In the genomic region with DNA sequence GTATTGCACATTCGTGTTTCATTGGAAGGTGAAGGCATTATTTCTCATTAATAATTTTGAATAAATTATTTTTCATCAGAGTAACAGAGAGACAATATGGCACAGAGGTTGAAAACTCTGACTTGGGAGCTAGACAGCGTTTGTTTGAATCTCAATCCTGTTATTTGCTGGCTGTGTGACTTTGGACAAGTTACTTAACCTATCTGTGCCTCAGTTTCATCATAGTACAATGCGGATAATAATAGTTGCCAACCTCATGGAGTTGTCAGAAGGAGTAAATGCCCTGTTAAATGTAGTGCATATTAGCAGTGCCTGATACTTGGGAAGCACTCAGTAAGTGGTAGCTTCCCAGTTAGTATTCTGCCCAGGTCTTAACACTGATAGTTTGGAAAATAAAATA, we compare ENCODE assay signal across 39 cellular contexts.
"Had no signal": no experiment of that assay in that cellular context is flagged by ENCODE, and none has a peak within 500 bp of the region (broad histone marks: within the 10 kb centered on the region; RNA-seq: fewer than 3 reads in every experiment).

No MANE protein-coding gene starts in this region.

- H3K36me3 ChIP-seq: adrenal gland, ascending aorta, brain microvascular endothelial cell, breast epithelium, cardiac muscle cell had no signal

- H3K27ac ChIP-seq: adrenal gland, ascending aorta, body of pancreas, brain microvascular endothelial cell, breast epithelium, cardiac muscle cell had no signal

- ATAC-seq: activated naive CD4-positive, alpha-beta T cell treated with anti-CD3 and anti-CD28 coated beads, Interleukin-2, amount 50 U/mL, for 72 hours; activated naive CD8-positive, alpha-beta T cell treated with anti-CD3 and anti-CD28 coated beads, Interleukin-2, amount 50 U/mL, for 24 hours; activated T-cell treated with anti-CD3 and anti-CD28 coated beads, Interleukin-2, amount 50 U/mL, for 4 hours; activated T-cell treated with anti-CD3 and anti-CD28 coated beads, Interleukin-2, amount 50 U/mL, for 72 hours; activated T-helper 17 cell treated with anti-CD3 and anti-CD28 coated beads, Interleukin-2, amount 50 U/mL, for 72 hours; body of pancreas had no signal

- H3K4me3 ChIP-seq: adrenal gland, ascending aorta, body of pancreas, breast epithelium, cardiac muscle cell had no signal

- FAIRE-seq: astrocyte, bronchial epithelial cell had no signal

- DNase-seq: activated effector memory CD4-positive, alpha-beta T cell treated with anti-CD3 and anti-CD28 coated beads, Interleukin-2, amount 50 U/mL, for 16 hours; activated effector memory CD4-positive, alpha-beta T cell treated with Interleukin-2 at 50 U/mL for 16 hours; activated gamma-delta T cell; activated gamma-delta T cell treated with Interleukin-2 at 50 U/mL for 16 hours; activated naive CD4-positive, alpha-beta T cell; activated naive CD4-positive, alpha-beta T cell treated with anti-CD3 and anti-CD28 coated beads for 36 hours; activated naive CD4-positive, alpha-beta T cell treated with anti-CD3 and anti-CD28 coated beads, Interleukin-2, amount 10 ng/mL, durations not matched to agents 7 days and 5 days; activated naive CD4-positive, alpha-beta T cell treated with anti-CD3 and anti-CD28 coated beads, Interleukin-2, amount 50 U/mL, for 16 hours; activated naive CD4-positive, alpha-beta T cell treated with Interleukin-2 at 50 U/mL for 16 hours; activated naive CD8-positive, alpha-beta T cell treated with anti-CD3 and anti-CD28 coated beads for 36 hours; activated naive CD8-positive, alpha-beta T cell treated with anti-CD3 and anti-CD28 coated beads, Interleukin-2, amount 10 ng/mL, durations not matched to agents 7 days and 5 days; activated naive CD8-positive, alpha-beta T cell treated with anti-CD3 and anti-CD28 coated beads, Interleukin-2, amount 50 U/mL, for 24 hours; activated T-cell treated with anti-CD3 and anti-CD28 coated beads, Interleukin-2, amount 50 U/mL, for 24 hours; activated T-cell treated with anti-CD3 and anti-CD28 coated beads, Interleukin-2, amount 50 U/mL, for 4 hours; activated T-cell treated with anti-CD3 and anti-CD28 coated beads, Interleukin-2, amount 50 U/mL, for 48 hours; activated T-cell treated with anti-CD3 and anti-CD28 coated beads, Interleukin-2, amount 50 U/mL, for 72 hours; adrenal gland; amniotic stem cell; amygdala; anterior cingulate cortex; aorta; body of pancreas; brain microvascular endothelial cell; caudate nucleus; central memory CD4-positive, alpha-beta T cell; cerebellar nuclear complex had no signal

- H3K4me3 Mint-ChIP-seq: activated naive CD4-positive, alpha-beta T cell treated with anti-CD3 and anti-CD28 coated beads for 36 hours; activated naive CD4-positive, alpha-beta T cell treated with anti-CD3 and anti-CD28 coated beads, Interleukin-2, amount 10 ng/mL, durations not matched to agents 7 days and 5 days; activated naive CD4-positive, alpha-beta T cell treated with anti-CD3 and anti-CD28 coated beads, Interleukin-2, amount 50 U/mL, for 24 hours; activated naive CD8-positive, alpha-beta T cell; activated naive CD8-positive, alpha-beta T cell treated with anti-CD3 and anti-CD28 coated beads for 36 hours; activated naive CD8-positive, alpha-beta T cell treated with anti-CD3 and anti-CD28 coated beads, Interleukin-2, amount 10 ng/mL, durations not matched to agents 7 days and 5 days; activated naive CD8-positive, alpha-beta T cell treated with anti-CD3 and anti-CD28 coated beads, Interleukin-2, amount 50 U/mL, for 24 hours; activated T-cell treated with anti-CD3 and anti-CD28 coated beads, Interleukin-2, amount 50 U/mL, for 24 hours; activated T-cell treated with anti-CD3 and anti-CD28 coated beads, Interleukin-2, amount 50 U/mL, for 4 hours; activated T-cell treated with anti-CD3 and anti-CD28 coated beads, Interleukin-2, amount 50 U/mL, for 72 hours; activated T-helper 1 cell treated with anti-CD3 and anti-CD28 coated beads, Interleukin-12 subunit alpha, Interleukin-12 subunit beta, Interleukin-2, Interleukin-4 antibody, amounts not matched to agents 30 ng/mL and 10 ng/mL and 1 ng/mL, durations not matched to agents 14 hours and 24 hours and 36 hours; activated T-helper 17 cell treated with anti-CD3 and anti-CD28 coated beads, Interleukin-2, amount 50 U/mL, for 72 hours; brain; central memory CD8-positive, alpha-beta T cell had no signal

- H3K27me3 ChIP-seq: adrenal gland, ascending aorta, body of pancreas, brain microvascular endothelial cell, breast epithelium, cardiac muscle cell had no signal

- H3K27me3 Mint-ChIP-seq: activated naive CD4-positive, alpha-beta T cell treated with anti-CD3 and anti-CD28 coated beads, Interleukin-2, amount 10 ng/mL, durations not matched to agents 7 days and 5 days; activated naive CD4-positive, alpha-beta T cell treated with anti-CD3 and anti-CD28 coated beads, Interleukin-2, amount 50 U/mL, for 24 hours; activated naive CD8-positive, alpha-beta T cell treated with anti-CD3 and anti-CD28 coated beads for 36 hours; activated naive CD8-positive, alpha-beta T cell treated with anti-CD3 and anti-CD28 coated beads, Interleukin-2, amount 10 ng/mL, durations not matched to agents 7 days and 5 days; activated naive CD8-positive, alpha-beta T cell treated with anti-CD3 and anti-CD28 coated beads, Interleukin-2, amount 50 U/mL, for 24 hours; activated T-cell treated with anti-CD3 and anti-CD28 coated beads, Interleukin-2, amount 50 U/mL, for 24 hours; brain; central memory CD8-positive, alpha-beta T cell had no signal

- H3K27ac Mint-ChIP-seq: activated naive CD4-positive, alpha-beta T cell treated with anti-CD3 and anti-CD28 coated beads for 36 hours; activated naive CD4-positive, alpha-beta T cell treated with anti-CD3 and anti-CD28 coated beads, Interleukin-2, amount 10 ng/mL, durations not matched to agents 7 days and 5 days; activated naive CD4-positive, alpha-beta T cell treated with anti-CD3 and anti-CD28 coated beads, Interleukin-2, amount 50 U/mL, for 24 hours; activated naive CD4-positive, alpha-beta T cell treated with anti-CD3 and anti-CD28 coated beads, Interleukin-2, amount 50 U/mL, for 72 hours; activated naive CD8-positive, alpha-beta T cell; activated naive CD8-positive, alpha-beta T cell treated with anti-CD3 and anti-CD28 coated beads for 36 hours; activated naive CD8-positive, alpha-beta T cell treated with anti-CD3 and anti-CD28 coated beads, Interleukin-2, amount 10 ng/mL, durations not matched to agents 7 days and 5 days; activated naive CD8-positive, alpha-beta T cell treated with anti-CD3 and anti-CD28 coated beads, Interleukin-2, amount 50 U/mL, for 24 hours; activated T-cell treated with anti-CD3 and anti-CD28 coated beads, Interleukin-2, amount 50 U/mL, for 24 hours; activated T-cell treated with anti-CD3 and anti-CD28 coated beads, Interleukin-2, amount 50 U/mL, for 72 hours; activated T-helper 1 cell treated with anti-CD3 and anti-CD28 coated beads, Interleukin-12 subunit alpha, Interleukin-12 subunit beta, Interleukin-2, Interleukin-4 antibody, amounts not matched to agents 30 ng/mL and 10 ng/mL and 1 ng/mL, durations not matched to agents 14 hours and 24 hours and 36 hours; activated T-helper 17 cell treated with anti-CD3 and anti-CD28 coated beads, Interleukin-2, amount 50 U/mL, for 72 hours; activated T-helper 2 cell treated with anti-CD3 and anti-CD28 coated beads, Interferon-gamma antibody, Interleukin-2, Interleukin-4, amounts not matched to agents 10 μg/mL and 5 μg/mL and 100 μg/mL, durations not matched to agents 14 hours and 24 hours and 36 hours; brain had no signal

- H3K4me1 ChIP-seq: adrenal gland, ascending aorta, body of pancreas, breast epithelium had no signal

- H3K36me3 Mint-ChIP-seq: activated naive CD4-positive, alpha-beta T cell treated with anti-CD3 and anti-CD28 coated beads, Interleukin-2, amount 10 ng/mL, durations not matched to agents 7 days and 5 days; activated naive CD4-positive, alpha-beta T cell treated with anti-CD3 and anti-CD28 coated beads, Interleukin-2, amount 50 U/mL, for 24 hours; activated naive CD4-positive, alpha-beta T cell treated with anti-CD3 and anti-CD28 coated beads, Interleukin-2, amount 50 U/mL, for 72 hours; activated naive CD8-positive, alpha-beta T cell; activated naive CD8-positive, alpha-beta T cell treated with anti-CD3 and anti-CD28 coated beads for 36 hours; activated naive CD8-positive, alpha-beta T cell treated with anti-CD3 and anti-CD28 coated beads, Interleukin-2, amount 10 ng/mL, durations not matched to agents 7 days and 5 days; brain had no signal

- H3K4me1 Mint-ChIP-seq: activated naive CD4-positive, alpha-beta T cell treated with anti-CD3 and anti-CD28 coated beads, Interleukin-2, amount 10 ng/mL, durations not matched to agents 7 days and 5 days; activated naive CD4-positive, alpha-beta T cell treated with anti-CD3 and anti-CD28 coated beads, Interleukin-2, amount 50 U/mL, for 24 hours; activated naive CD8-positive, alpha-beta T cell treated with anti-CD3 and anti-CD28 coated beads for 36 hours; activated naive CD8-positive, alpha-beta T cell treated with anti-CD3 and anti-CD28 coated beads, Interleukin-2, amount 10 ng/mL, durations not matched to agents 7 days and 5 days; activated naive CD8-positive, alpha-beta T cell treated with anti-CD3 and anti-CD28 coated beads, Interleukin-2, amount 50 U/mL, for 24 hours; activated T-helper 17 cell treated with anti-CD3 and anti-CD28 coated beads, Interleukin-2, amount 50 U/mL, for 72 hours; central memory CD8-positive, alpha-beta T cell had no signal

- H3K9me3 Mint-ChIP-seq: activated naive CD4-positive, alpha-beta T cell treated with anti-CD3 and anti-CD28 coated beads for 36 hours; activated naive CD4-positive, alpha-beta T cell treated with anti-CD3 and anti-CD28 coated beads, Interleukin-2, amount 10 ng/mL, durations not matched to agents 7 days and 5 days; activated naive CD4-positive, alpha-beta T cell treated with anti-CD3 and anti-CD28 coated beads, Interleukin-2, amount 50 U/mL, for 24 hours; activated naive CD4-positive, alpha-beta T cell treated with anti-CD3 and anti-CD28 coated beads, Interleukin-2, amount 50 U/mL, for 72 hours; activated naive CD8-positive, alpha-beta T cell treated with anti-CD3 and anti-CD28 coated beads for 36 hours; activated naive CD8-positive, alpha-beta T cell treated with anti-CD3 and anti-CD28 coated beads, Interleukin-2, amount 10 ng/mL, durations not matched to agents 7 days and 5 days; activated naive CD8-positive, alpha-beta T cell treated with anti-CD3 and anti-CD28 coated beads, Interleukin-2, amount 50 U/mL, for 24 hours; activated T-cell treated with anti-CD3 and anti-CD28 coated beads, Interleukin-2, amount 50 U/mL, for 24 hours; activated T-cell treated with anti-CD3 and anti-CD28 coated beads, Interleukin-2, amount 50 U/mL, for 4 hours; activated T-cell treated with anti-CD3 and anti-CD28 coated beads, Interleukin-2, amount 50 U/mL, for 72 hours; activated T-helper 1 cell treated with anti-CD3 and anti-CD28 coated beads, Interleukin-12 subunit alpha, Interleukin-12 subunit beta, Interleukin-2, Interleukin-4 antibody, amounts not matched to agents 30 ng/mL and 10 ng/mL and 1 ng/mL, durations not matched to agents 14 hours and 24 hours and 36 hours; activated T-helper 17 cell treated with anti-CD3 and anti-CD28 coated beads, Interleukin-2, amount 50 U/mL, for 72 hours; activated T-helper 2 cell treated with anti-CD3 and anti-CD28 coated beads, Interferon-gamma antibody, Interleukin-2, Interleukin-4, amounts not matched to agents 10 μg/mL and 5 μg/mL and 100 μg/mL, durations not matched to agents 14 hours and 24 hours and 36 hours; brain; central memory CD8-positive, alpha-beta T cell had no signal

- H3K9me3 ChIP-seq: adrenal gland, ascending aorta, body of pancreas, breast epithelium had no signal
